Comparison of ENCODE assay signal across 23 cellular contexts in the genomic region with DNA sequence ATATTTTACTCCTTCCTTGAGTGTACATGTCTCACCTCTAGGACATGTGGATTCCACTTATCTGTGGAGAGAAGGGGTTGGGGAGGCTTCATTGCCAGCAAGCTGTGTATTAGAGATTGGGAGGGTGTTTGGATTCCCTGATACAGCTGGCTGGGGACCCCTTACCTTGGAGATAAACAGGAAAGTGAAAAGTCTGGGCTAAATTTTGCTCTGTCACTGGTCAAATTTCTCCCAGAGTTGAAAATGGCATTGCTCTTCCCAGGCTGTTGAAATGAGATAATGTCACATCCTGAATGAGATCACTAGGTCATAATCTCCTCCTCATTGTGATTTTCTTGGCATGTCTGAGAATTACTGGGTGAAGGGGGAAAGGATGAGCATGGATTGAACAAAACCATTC.
"Had no signal": no experiment of that assay in that cellular context is flagged by ENCODE, and none has a peak within 500 bp of the region (broad histone marks: within the 10 kb centered on the region; RNA-seq: fewer than 3 reads in every experiment).

No MANE protein-coding gene starts in this region.

- H3K36me3 ChIP-seq: gastroesophageal sphincter, sigmoid colon, transverse colon had no signal

- ATAC-seq: gastroesophageal sphincter; left ventricle myocardium superior; naive thymus-derived CD4-positive, alpha-beta T cell; stimulated activated naive B cell treated with anti-CD40 and anti-IgM and Interleukin-4, amounts not matched to agents 10 μg/mL and 1 μg/mL and 100 μg/mL, for 72 hours had no signal

- H3K4me3 Mint-ChIP-seq: naive thymus-derived CD4-positive, alpha-beta T cell; neural crest cell; stimulated activated naive B cell treated with anti-CD40 and anti-IgM and Interleukin-4, amounts not matched to agents 10 μg/mL and 1 μg/mL and 100 μg/mL, for 72 hours; T-helper 1 cell treated with Interleukin-12 subunit alpha and Interleukin-12 subunit beta and Interleukin-4 antibody, amounts not matched to agents 30 μg/mL and 1 μg/mL, for 36 hours had no signal

- H3K36me3 Mint-ChIP-seq: naive thymus-derived CD4-positive, alpha-beta T cell; stimulated activated naive B cell treated with anti-CD40 and anti-IgM and Interleukin-4, amounts not matched to agents 10 μg/mL and 1 μg/mL and 100 μg/mL, for 72 hours had no signal

- H3K4me1 ChIP-seq: gastroesophageal sphincter, transverse colon had no signal

- H3K27me3 ChIP-seq: gastroesophageal sphincter, sigmoid colon, transverse colon had no signal

- H3K9me3 ChIP-seq: gastroesophageal sphincter, sigmoid colon, transverse colon had no signal

- H3K4me1 Mint-ChIP-seq: naive thymus-derived CD4-positive, alpha-beta T cell; stimulated activated naive B cell treated with anti-CD40 and anti-IgM and Interleukin-4, amounts not matched to agents 10 μg/mL and 1 μg/mL and 100 μg/mL, for 72 hours had no signal

- H3K27ac Mint-ChIP-seq: naive thymus-derived CD4-positive, alpha-beta T cell; stimulated activated naive B cell treated with anti-CD40 and anti-IgM and Interleukin-4, amounts not matched to agents 10 μg/mL and 1 μg/mL and 100 μg/mL, for 72 hours; T-helper 1 cell treated with Interleukin-12 subunit alpha and Interleukin-12 subunit beta and Interleukin-4 antibody, amounts not matched to agents 30 μg/mL and 1 μg/mL, for 36 hours had no signal

- H3K27ac ChIP-seq: gastroesophageal sphincter, sigmoid colon, transverse colon had no signal

- H3K9me3 Mint-ChIP-seq: naive thymus-derived CD4-positive, alpha-beta T cell; neural crest cell; stimulated activated naive B cell treated with anti-CD40 and anti-IgM and Interleukin-4, amounts not matched to agents 10 μg/mL and 1 μg/mL and 100 μg/mL, for 72 hours; T-helper 1 cell treated with Interleukin-12 subunit alpha and Interleukin-12 subunit beta and Interleukin-4 antibody, amounts not matched to agents 30 μg/mL and 1 μg/mL, for 36 hours had no signal

- DNase-seq: activated CD4-positive, alpha-beta T cell treated with anti-CD3 and anti-CD28 coated beads for 4 hours; activated CD4-positive, alpha-beta T cell treated with anti-CD3 and anti-CD28 coated beads, Interleukin-2, amount 50 U/mL, for 48 hours; activated CD4-positive, CD25-positive, alpha-beta regulatory T cell; activated CD8-positive, alpha-beta memory T cell treated with anti-CD3 and anti-CD28 coated beads, Interleukin-2, amount 50 U/mL, for 48 hours; activated naive CD4-positive, alpha-beta T cell treated with Interleukin-2 at 50 U/mL for 16 hours; activated T-cell treated with anti-CD3 and anti-CD28 coated beads, Interleukin-2, amount 50 U/mL, for 48 hours; amygdala; cortex of kidney; effector CD4-positive, alpha-beta T cell; head of caudate nucleus; hypothalamus; left ventricle myocardium superior; naive thymus-derived CD4-positive, alpha-beta T cell; occipital lobe; posterior cingulate gyrus; sigmoid colon; stimulated activated CD4-positive, alpha-beta T cell treated with anti-CD3 and anti-CD28 coated beads, Interleukin-2, amount 100 ng/mL, for 48 hours; stimulated activated CD8-positive, alpha-beta memory T cell treated with anti-CD3 and anti-CD28 coated beads, Interleukin-4, amount 100 ng/mL, for 48 hours; stimulated activated naive B cell treated with anti-CD40 and anti-IgM and Interleukin-4, amounts not matched to agents 10 μg/mL and 1 μg/mL and 100 μg/mL, for 72 hours; transverse colon had no signal

- H3K4me3 ChIP-seq: gastroesophageal sphincter, sigmoid colon, transverse colon had no signal
